In the genomic region with DNA sequence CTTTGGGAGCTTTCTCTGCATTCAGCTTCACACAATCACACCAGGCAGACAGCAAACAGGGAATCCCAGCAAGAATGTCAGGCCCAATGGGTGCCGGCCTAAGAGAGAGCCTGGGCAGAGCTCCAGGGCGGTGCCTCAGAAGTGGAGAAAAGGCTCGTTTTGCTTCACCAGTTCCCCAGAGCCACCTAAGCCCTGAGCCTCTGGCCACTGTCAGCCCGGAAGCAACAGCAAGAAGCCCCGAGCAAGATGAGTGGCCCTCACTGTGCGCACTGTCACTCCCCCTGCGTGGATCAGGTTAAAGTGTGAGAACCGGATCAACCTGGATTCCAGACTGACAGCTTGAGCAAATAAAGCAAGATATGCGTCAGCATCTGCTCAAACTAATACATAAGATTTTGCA, we compare ENCODE assay signal across 18 cellular contexts. TPM values are rescaled to one million over a fixed set of nuclear protein-coding genes. Genes with fewer than 3 reads are reported as not detected.
DNase-seq lines count a peak whose midpoint lies in the region; ATAC-seq and TF ChIP-seq lines count a peak whose summit lies in the region.
"Had no signal": no experiment of that assay in that cellular context is flagged by ENCODE, and none has a peak within 500 bp of the region (broad histone marks: within the 10 kb centered on the region; RNA-seq: fewer than 3 reads in every experiment).

No MANE protein-coding gene starts in this region.

- H3K4me1 Mint-ChIP-seq in T-helper 17 cell, result peaks cover 13% of the 10 kb centered on the region
- peaks cover 16 to 22% (median 20%) of the 10 kb centered on the region in 3 donors for H3K4me1 Mint-ChIP-seq in CD8-positive, alpha-beta memory T cell

- H3K36me3 ChIP-seq in spleen, result no peaks in the 10 kb centered on the region
- no peaks in the 10 kb centered on the region for H3K36me3 ChIP-seq in CD8-positive, alpha-beta memory T cell (ENCODE audit: insufficient read depth, low read length)

- H3K36me3 Mint-ChIP-seq in T-helper 17 cell (ENCODE audit: low read depth), result peaks cover 2% of the 10 kb centered on the region
- no peaks in the 10 kb centered on the region for H3K36me3 Mint-ChIP-seq in CD8-positive, alpha-beta memory T cell
- H3K36me3 Mint-ChIP-seq: activated naive CD4-positive, alpha-beta T cell treated with anti-CD3 and anti-CD28 coated beads, Interleukin-2, amount 10 ng/mL, durations not matched to agents 7 days and 5 days had no signal

- no peak overlapping the region for H3K27ac ChIP-seq in spleen
- H3K27ac ChIP-seq in CD8-positive, alpha-beta memory T cell (ENCODE audit: low read depth, low read length), result no peak overlapping the region
- H3K27ac ChIP-seq: C4-2B, parathyroid adenoma, RWPE1, testis had no signal

- peaks cover 86% of the 10 kb centered on the region for H3K27me3 Mint-ChIP-seq in T-helper 17 cell
- peaks cover 69 to 74% of the 10 kb centered on the region in 2 donors for H3K27me3 Mint-ChIP-seq in CD8-positive, alpha-beta memory T cell

- H3K4me3 Mint-ChIP-seq in T-helper 17 cell, result peak overlapping the region; percentile 7
- H3K4me3 Mint-ChIP-seq in CD8-positive, alpha-beta memory T cell, result peak overlapping the region in 1 of 7 donors; percentile 36
- H3K4me3 Mint-ChIP-seq: activated naive CD4-positive, alpha-beta T cell treated with anti-CD3 and anti-CD28 coated beads, Interleukin-2, amount 10 ng/mL, durations not matched to agents 7 days and 5 days had no signal

- no peak for TF ChIP-seq CTCF in spleen (IDR thresholded peaks at IDR 0.05 in 8 of 11, conservative IDR thresholded peaks at IDR 0.05 in 3 of 11)

- TF ChIP-seq POLR2A in spleen (IDR thresholded peaks at IDR 0.05), result no peak

- CTCF ChIA-PET in CD8-positive, alpha-beta memory T cell (lab: Charles Lee), result no interaction called here

- no peaks in the 10 kb centered on the region for H3K9me3 ChIP-seq in T-helper 17 cell (ENCODE audit: control insufficient read depth, low read length, poor library complexity, severe bottlenecking)
- peaks cover 0 to 4% (median 0%) of the 10 kb centered on the region in 8 donors for H3K9me3 ChIP-seq in spleen
- no peaks in the 10 kb centered on the region for H3K9me3 ChIP-seq in CD8-positive, alpha-beta memory T cell (ENCODE audit: low read length)
- H3K9me3 ChIP-seq: testis had no signal

- POLR2A ChIA-PET in CD8-positive, alpha-beta memory T cell (lab: Charles Lee), result no interaction called here

- no peaks in the 10 kb centered on the region for H3K9me3 Mint-ChIP-seq in CD8-positive, alpha-beta memory T cell
- H3K9me3 Mint-ChIP-seq: activated naive CD4-positive, alpha-beta T cell treated with anti-CD3 and anti-CD28 coated beads, Interleukin-2, amount 10 ng/mL, durations not matched to agents 7 days and 5 days had no signal

- DNase-seq in NCI-H82 (lab: John Stamatoyannopoulos, UW) (peak; percentile 15), NCI-H82 treated with DMSO at 0.1 percent for 48 hours (lab: John Stamatoyannopoulos, UW; ENCODE audit: unreplicated experiment) (no peak), T-helper 17 cell (no peak), left lobe of liver (ENCODE audit: low spot score) (no peak), spleen (peak; percentile 52), A172 (ENCODE audit: low spot score) (no peak)
- DNase-seq in CD8-positive, alpha-beta memory T cell, result no peak
- DNase-seq in central memory CD4-positive, alpha-beta T cell, result no peak
- DNase-seq: 8988T; activated naive CD4-positive, alpha-beta T cell treated with anti-CD3 and anti-CD28 coated beads, Interleukin-2, amount 10 ng/mL, durations not matched to agents 7 days and 5 days; NK-92 treated with Interleukin-12 subunit alpha and Interleukin-12 subunit beta, amount 100 ng/mL, for 24 hours; testis had no signal

- no peak overlapping the region for H3K4me3 ChIP-seq in spleen
- H3K4me3 ChIP-seq in CD8-positive, alpha-beta memory T cell (ENCODE audit: low read length), result no peak overlapping the region
- H3K4me3 ChIP-seq: testis had no signal

- intact Hi-C loops in spleen (cut with DNase I; ENCODE audit: low total_unique reads), result no loop called here

- H3K4me1 ChIP-seq in spleen, result peaks cover 9 to 19% (median 16%) of the 10 kb centered on the region in 6 donors
- H3K4me1 ChIP-seq in CD8-positive, alpha-beta memory T cell (ENCODE audit: insufficient read depth, low read length), result peaks cover 9% of the 10 kb centered on the region

- H3K27me3 ChIP-seq in spleen (replicated peaks in 1 of 7), result peaks cover 0 to 99% (median 51%) of the 10 kb centered on the region in 7 donors
- peaks cover 32% of the 10 kb centered on the region for H3K27me3 ChIP-seq in CD8-positive, alpha-beta memory T cell (ENCODE audit: insufficient read depth, low read length, poor library complexity, severe bottlenecking)

- 19 to 26% (median 21%) methylated on average over 7 to 9 of the region's 9 CpGs for WGBS in spleen, 5 donors

- H3K27ac Mint-ChIP-seq in T-helper 17 cell, result no peak overlapping the region
- H3K27ac Mint-ChIP-seq in CD8-positive, alpha-beta memory T cell, result peak overlapping the region in 1 of 8 donors; percentile 33
- H3K27ac Mint-ChIP-seq: activated naive CD4-positive, alpha-beta T cell treated with anti-CD3 and anti-CD28 coated beads, Interleukin-2, amount 10 ng/mL, durations not matched to agents 7 days and 5 days had no signal

- ATAC-seq in T-helper 17 cell, result no peak
- ATAC-seq in left lobe of liver, result peak; percentile 25

RNA-seq across cellular contexts. Expression of a gene that starts 14.7 kb away (rescaled TPM):
- total RNA-seq in T-helper 17 cell, result not detected
- not detected for total RNA-seq in left lobe of liver
- total RNA-seq in spleen, result not detected
- polyA plus RNA-seq in spleen, result not detected
- not detected for total RNA-seq in CD8-positive, alpha-beta memory T cell
- polyA plus RNA-seq in CD8-positive, alpha-beta memory T cell, result not detected
- not detected in 2 replicates for total RNA-seq in A172 (2014; rRNA removed; shearing (Covaris generic))
- total RNA-seq: astrocyte, fibroblast of villous mesenchyme, lower leg skin had no signal

Comparison
In these comparisons a context has a peak if more than half of its experiments do, and no peak if none do; other contexts are left out.
1. DNase-seq: peak in NCI-H82 (single experiment) and spleen (single experiment); none in NCI-H82 treated with DMSO at 0.1 percent for 48 hours (single experiment), T-helper 17 cell (0 of 3), left lobe of liver (single experiment), CD8-positive, alpha-beta memory T cell (0 of 5), A172 (single experiment) and central memory CD4-positive, alpha-beta T cell (single experiment).